8 cellular contexts compared by ENCODE assay signal in the genomic region with DNA sequence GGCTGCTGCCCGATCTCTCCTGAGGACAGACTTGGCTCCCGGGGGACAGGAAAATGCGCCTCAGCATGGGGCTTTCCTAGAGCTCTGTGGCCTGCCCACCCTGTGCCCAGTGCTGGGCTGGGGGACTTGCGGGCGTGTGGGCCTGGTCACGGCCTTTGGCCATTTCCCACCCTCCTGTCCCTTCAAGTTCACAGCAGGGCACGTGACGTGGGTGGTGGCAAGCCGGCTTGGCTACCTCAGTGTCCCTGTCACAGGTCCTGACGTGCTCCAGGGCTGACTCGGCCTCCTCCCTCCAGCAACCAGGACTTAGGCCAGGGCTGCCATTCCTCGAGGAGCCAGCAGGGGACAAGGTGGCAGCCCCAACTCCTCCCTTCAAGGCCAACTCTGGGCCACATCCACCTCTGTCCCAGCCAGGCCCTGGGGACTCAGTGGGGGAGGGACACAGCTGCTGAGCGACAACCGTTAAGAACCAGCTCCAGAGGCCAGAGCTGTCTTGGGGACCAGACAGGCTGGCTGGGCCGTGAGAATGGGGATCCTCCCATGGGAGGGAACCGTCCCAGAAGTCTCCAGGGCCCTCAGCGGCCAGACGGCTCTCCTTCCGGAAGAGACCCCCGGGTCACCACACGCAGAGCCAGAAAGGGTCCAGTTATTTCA. TPM values are rescaled to one million over a fixed set of nuclear protein-coding genes. Genes with fewer than 3 reads are reported as not detected.
A peak's percentile ranks its signal among the peaks of the same experiment; 100 is the strongest.
DNase-seq lines count a peak whose midpoint lies in the region; ATAC-seq and TF ChIP-seq lines count a peak whose summit lies in the region.

No MANE protein-coding gene starts in this region.

- peak overlapping the region; percentile 96 for H3K4me3 Mint-ChIP-seq in activated T-cell treated with anti-CD3 and anti-CD28 coated beads, Interleukin-2, amount 50 U/mL, for 24 hours
- peak overlapping the region; percentile 20 for H3K4me3 Mint-ChIP-seq in nephron progenitor cell

- H3K9me3 Mint-ChIP-seq in activated T-cell treated with anti-CD3 and anti-CD28 coated beads, Interleukin-2, amount 50 U/mL, for 24 hours, result no peaks in the 10 kb centered on the region
- H3K9me3 Mint-ChIP-seq in nephron progenitor cell, result no peaks in the 10 kb centered on the region

- in situ Hi-C loops in GM18951 (cut with MboI; ENCODE audit: low sequenced_read_pairs, unreplicated experiment), result no loop called here

- peak; percentile 76 for ATAC-seq in HG03139 (IDR thresholded peaks at IDR 0.05; ENCODE audit: unreplicated experiment)

- no peaks in the 10 kb centered on the region for H3K27me3 Mint-ChIP-seq in activated T-cell treated with anti-CD3 and anti-CD28 coated beads, Interleukin-2, amount 50 U/mL, for 24 hours
- no peaks in the 10 kb centered on the region for H3K27me3 Mint-ChIP-seq in nephron progenitor cell (ENCODE audit: low read depth, poor library complexity)

- peak overlapping the region; percentile 96 for H3K27ac Mint-ChIP-seq in activated T-cell treated with anti-CD3 and anti-CD28 coated beads, Interleukin-2, amount 50 U/mL, for 24 hours
- H3K27ac Mint-ChIP-seq in nephron progenitor cell, result peak overlapping the region; percentile 97

- peak; percentile 32 for TF ChIP-seq POLR2A in GM18951 (IDR thresholded peaks at IDR 0.05; ENCODE audit: extremely low read depth, insufficient read depth, insufficient read length)

- TF ChIP-seq CTCF in C4-2B (conservative IDR thresholded peaks at IDR 0.05) (peak; percentile 86), fibroblast of mammary gland (conservative IDR thresholded peaks at IDR 0.05; ENCODE audit: control insufficient read depth, insufficient read depth, low read depth, low read length) (peak; percentile 64), nephron progenitor cell (IDR thresholded peaks at IDR 0.05) (peak; percentile 81)

- H3K36me3 Mint-ChIP-seq in activated T-cell treated with anti-CD3 and anti-CD28 coated beads, Interleukin-2, amount 50 U/mL, for 24 hours (ENCODE audit: low read depth), result peaks cover 77% of the 10 kb centered on the region
- H3K36me3 Mint-ChIP-seq in nephron progenitor cell (ENCODE audit: low read depth), result peaks cover 12% of the 10 kb centered on the region

- peaks cover 29% of the 10 kb centered on the region for H3K4me1 Mint-ChIP-seq in activated T-cell treated with anti-CD3 and anti-CD28 coated beads, Interleukin-2, amount 50 U/mL, for 24 hours (ENCODE audit: low read depth)
- H3K4me1 Mint-ChIP-seq in nephron progenitor cell, result peaks cover 40% of the 10 kb centered on the region

- peak overlapping the region; percentile 37 for H3K27ac ChIP-seq in C4-2B

- DNase-seq in NOMO-1 (lab: John Stamatoyannopoulos, UW; ENCODE audit: unreplicated experiment in 2 of 2), result peak; percentile 54 to 65
- peak; percentile 77 for DNase-seq in activated T-cell treated with anti-CD3 and anti-CD28 coated beads, Interleukin-2, amount 50 U/mL, for 24 hours
- DNase-seq in fibroblast of mammary gland (ENCODE audit: low read depth), result peak; percentile 61
- peak; percentile 78 for DNase-seq in nephron progenitor cell
- peak; percentile 93 for DNase-seq in ureter (ENCODE audit: low spot score)

- H3K4me3 ChIP-seq in fibroblast of mammary gland (ENCODE audit: control insufficient read depth, low read depth, low read length), result no peak overlapping the region

RNA-seq across cellular contexts. Expression of gene UNC13D, which starts 1.0 kb away (rescaled TPM):
- 75.3 TPM for total RNA-seq in ureter

RNA-seq across cellular contexts. Expression of gene WBP2, which starts 9.9 kb away (rescaled TPM):
- total RNA-seq in ureter, result 104 TPM

RNA-seq across cellular contexts. Expression of gene TRIM47, which starts 33.2 kb away (rescaled TPM):
- 44.9 TPM for total RNA-seq in ureter

RNA-seq across cellular contexts. Expression of gene TRIM65, which starts 51.6 kb away (rescaled TPM):
- 16.2 TPM for total RNA-seq in ureter

RNA-seq across cellular contexts. Expression of gene MRPL38, which starts 59.5 kb away (rescaled TPM):
- 101 TPM for total RNA-seq in ureter
